8 cellular contexts compared by ENCODE assay signal in genomic region chr20:37223053-37223452, GRCh38.
DNase-seq lines count a peak whose midpoint lies in the region; ATAC-seq and TF ChIP-seq lines count a peak whose summit lies in the region.

No MANE protein-coding gene starts in this region.

- no peak overlapping the region for H3K4me3 ChIP-seq in AG04449 (ENCODE audit: low read depth, low read length)

- CTCF ChIA-PET in AG04449 (lab: Yijun Ruan, JAX) = interaction anchor here (0.9 to 4.8 kb wide), 7 partner anchors 8 to 310 kb away, joined by 3 to 26 read pairs (median 4); no protein-coding TSS in a partner anchor

- H3K27ac ChIP-seq in VCaP = peak overlapping the region; percentile 61

- no peak for ATAC-seq in HG02798 (IDR thresholded peaks at IDR 0.05; ENCODE audit: poor library complexity, unreplicated experiment)
- no peak for ATAC-seq in GM21526 (IDR thresholded peaks at IDR 0.05; ENCODE audit: low FRiP score, unreplicated experiment)

- TF ChIP-seq CTCF in AG04449 (IDR thresholded peaks at IDR 0.05; ENCODE audit: insufficient read depth, low read length, missing control alignments) (no peak), VCaP (conservative IDR thresholded peaks at IDR 0.05) (no peak)

- POLR2A ChIA-PET in AG04449 (lab: Yijun Ruan, JAX) = no interaction called here

- peak; percentile 80 for DNase-seq in AG04449 (ENCODE audit: low read depth, low spot score)
- DNase-seq in HK-2 (ENCODE audit: unreplicated experiment) = peak; percentile 63
- peak; percentile 38 for DNase-seq in inferior parietal cortex (ENCODE audit: extremely low spot score)
- no peak for DNase-seq in NCI-H1092 treated with DMSO at 0.1 percent for 48 hours (lab: John Stamatoyannopoulos, UW)
- no peak for DNase-seq in GM19240 (ENCODE audit: insufficient read length, low spot score)

Comparison
In these comparisons a context has a peak if more than half of its experiments do, and no peak if none do; other contexts are left out.
1. DNase-seq: peak in AG04449 (single experiment), HK-2 (single experiment) and inferior parietal cortex (single experiment); none in NCI-H1092 treated with DMSO at 0.1 percent for 48 hours (single experiment) and GM19240 (single experiment).